In genomic region chr4:166680801-166681200, GRCh38 we compare ENCODE assay signal across 21 cellular contexts.
DNase-seq lines count a peak whose midpoint lies in the region; ATAC-seq and TF ChIP-seq lines count a peak whose summit lies in the region.
"Had no signal": no experiment of that assay in that cellular context is flagged by ENCODE, and none has a peak within 500 bp of the region (broad histone marks: within the 10 kb centered on the region; RNA-seq: fewer than 3 reads in every experiment).

No MANE protein-coding gene starts in this region.

- H3K36me3 ChIP-seq in OCI-LY1 (ENCODE audit: insufficient read depth, low read length) (no peaks in the 10 kb centered on the region), hepatocyte (replicated peaks; ENCODE audit: insufficient read depth, low read depth) (no peaks in the 10 kb centered on the region), mesodermal cell (ENCODE audit: control insufficient read depth, insufficient read depth, low read length) (no peaks in the 10 kb centered on the region)
- H3K36me3 ChIP-seq: BE2C; BLaER1 treated with 17β-estradiol and CSF1 and Interleukin-3, amounts not matched to agents 10 nM and 100 nM; HAP-1 had no signal

- H2AFZ ChIP-seq in OCI-LY1 (ENCODE audit: low read length) = no peak overlapping the region
- no peak overlapping the region for H2AFZ ChIP-seq in hepatocyte

- TF ChIP-seq CTCF in OCI-LY1 (IDR thresholded peaks at IDR 0.05; ENCODE audit: low read length) (no peak), hepatocyte (IDR thresholded peaks at IDR 0.05; ENCODE audit: poor library complexity) (no peak)

- H4K20me1 ChIP-seq in OCI-LY1 (ENCODE audit: insufficient read depth, low read length) = no peaks in the 10 kb centered on the region
- H4K20me1 ChIP-seq in hepatocyte (ENCODE audit: insufficient read depth, poor library complexity, severe bottlenecking) = no peaks in the 10 kb centered on the region
- H4K20me1 ChIP-seq: BLaER1 treated with 17β-estradiol and CSF1 and Interleukin-3, amounts not matched to agents 10 nM and 100 nM had no signal

- peaks cover 58% of the 10 kb centered on the region for H3K4me1 ChIP-seq in OCI-LY1 (ENCODE audit: insufficient read depth, low read length, severe bottlenecking)
- no peaks in the 10 kb centered on the region for H3K4me1 ChIP-seq in hepatocyte (ENCODE audit: insufficient read depth)
- peaks cover 5% of the 10 kb centered on the region for H3K4me1 ChIP-seq in mesodermal cell (ENCODE audit: control insufficient read depth, insufficient read depth, low read length, poor library complexity, severe bottlenecking)
- H3K4me1 ChIP-seq: A549; BLaER1 treated with 17β-estradiol and CSF1 and Interleukin-3, amounts not matched to agents 10 nM and 100 nM; HAP-1 had no signal

- H3K27ac ChIP-seq in OCI-LY1 (ENCODE audit: low read depth, low read length, poor library complexity, severe bottlenecking) = peak overlapping the region; percentile 46
- H3K27ac ChIP-seq in hepatocyte = no peak overlapping the region
- peak overlapping the region; percentile 30 for H3K27ac ChIP-seq in mesodermal cell (ENCODE audit: low read depth, low read length, severe bottlenecking)
- H3K27ac ChIP-seq: A549; BLaER1 treated with 17β-estradiol and CSF1 and Interleukin-3, amounts not matched to agents 10 nM and 100 nM had no signal

- DNase-seq in hepatocyte (ENCODE audit: low spot score) (peak; percentile 5), NCI-H2196 (lab: John Stamatoyannopoulos, UW; ENCODE audit: unreplicated experiment) (no peak), anterior cingulate cortex (lab: John Stamatoyannopoulos, UW) (no peak)
- DNase-seq in stimulated activated CD4-positive, alpha-beta T cell treated with anti-CD3 and anti-CD28 coated beads, Interleukin-12 subunit alpha, Interleukin-12 subunit beta, amount 100 ng/mL, for 4 hours = no peak
- DNase-seq: 8988T; ACHN; AML-193; BE2C; CD4-positive, alpha-beta T cell; CD8-positive, alpha-beta memory T cell; DMS 273 treated with DMSO at 0.1 percent for 48 hours; DMS53; DMS79 treated with DMSO at 0.1 percent for 48 hours; GOT3; HFFc6 had no signal

- H3K4me2 ChIP-seq in OCI-LY1 (ENCODE audit: low read length) (no peak overlapping the region), hepatocyte (no peak overlapping the region)
- H3K4me2 ChIP-seq: A549; BLaER1 treated with 17β-estradiol and CSF1 and Interleukin-3, amounts not matched to agents 10 nM and 100 nM had no signal

- no peak for ATAC-seq in HG03039 (IDR thresholded peaks at IDR 0.05; ENCODE audit: unreplicated experiment)
- ATAC-seq: A549 had no signal

- 48% methylated on average over 1 of the region's 1 CpG for WGBS in hepatocyte (ENCODE audit: low lambda C conversion rate, missing lambda C conversion rate)
- WGBS in mesodermal cell (ENCODE audit: insufficient coverage in 2 of 2), 2 experiments = 100% methylated on average over 1 of the region's 1 CpG

- H3K9me3 ChIP-seq in OCI-LY1 (ENCODE audit: low read length) (0 out of 2 replicates have a peak, but pooled peaks cover 3% of the 10 kb centered on the region), hepatocyte (ENCODE audit: low read depth) (no peaks in the 10 kb centered on the region), mesodermal cell (ENCODE audit: control insufficient read depth, low read length) (no peaks in the 10 kb centered on the region)
- H3K9me3 ChIP-seq: A549; BE2C; BLaER1 treated with 17β-estradiol and CSF1 and Interleukin-3, amounts not matched to agents 10 nM and 100 nM; HAP-1 had no signal

- no peak overlapping the region for H3K9ac ChIP-seq in OCI-LY1 (ENCODE audit: low read length)
- H3K9ac ChIP-seq: BLaER1 treated with 17β-estradiol and CSF1 and Interleukin-3, amounts not matched to agents 10 nM and 100 nM had no signal

- H3K4me3 ChIP-seq in OCI-LY1 (ENCODE audit: low read depth, low read length, poor library complexity, severe bottlenecking) (no peak overlapping the region), hepatocyte (no peak overlapping the region), mesodermal cell (ENCODE audit: extremely low read depth, insufficient read depth, low read length, poor library complexity, severe bottlenecking) (no peak overlapping the region)
- H3K4me3 ChIP-seq: A549; BLaER1 treated with 17β-estradiol and CSF1 and Interleukin-3, amounts not matched to agents 10 nM and 100 nM; HAP-1 had no signal

- no peaks in the 10 kb centered on the region for H3F3A ChIP-seq in OCI-LY1 (ENCODE audit: insufficient read depth, low read length)

- H3K9me2 ChIP-seq in OCI-LY1 (ENCODE audit: low read depth, low read length) = no peaks in the 10 kb centered on the region
- H3K9me2 ChIP-seq in hepatocyte (replicated peaks; ENCODE audit: insufficient read depth) = no peaks in the 10 kb centered on the region

- H3K79me2 ChIP-seq in OCI-LY1 (ENCODE audit: insufficient read depth, low read length) (no peaks in the 10 kb centered on the region), hepatocyte (no peaks in the 10 kb centered on the region)

- H3K27me3 ChIP-seq in OCI-LY1 (ENCODE audit: insufficient read depth, low read length) (no peaks in the 10 kb centered on the region), hepatocyte (no peaks in the 10 kb centered on the region)
- H3K27me3 ChIP-seq: BE2C; BLaER1 treated with 17β-estradiol and CSF1 and Interleukin-3, amounts not matched to agents 10 nM and 100 nM had no signal
